Comparison of ENCODE assay signal across 19 cellular contexts in the genomic region with DNA sequence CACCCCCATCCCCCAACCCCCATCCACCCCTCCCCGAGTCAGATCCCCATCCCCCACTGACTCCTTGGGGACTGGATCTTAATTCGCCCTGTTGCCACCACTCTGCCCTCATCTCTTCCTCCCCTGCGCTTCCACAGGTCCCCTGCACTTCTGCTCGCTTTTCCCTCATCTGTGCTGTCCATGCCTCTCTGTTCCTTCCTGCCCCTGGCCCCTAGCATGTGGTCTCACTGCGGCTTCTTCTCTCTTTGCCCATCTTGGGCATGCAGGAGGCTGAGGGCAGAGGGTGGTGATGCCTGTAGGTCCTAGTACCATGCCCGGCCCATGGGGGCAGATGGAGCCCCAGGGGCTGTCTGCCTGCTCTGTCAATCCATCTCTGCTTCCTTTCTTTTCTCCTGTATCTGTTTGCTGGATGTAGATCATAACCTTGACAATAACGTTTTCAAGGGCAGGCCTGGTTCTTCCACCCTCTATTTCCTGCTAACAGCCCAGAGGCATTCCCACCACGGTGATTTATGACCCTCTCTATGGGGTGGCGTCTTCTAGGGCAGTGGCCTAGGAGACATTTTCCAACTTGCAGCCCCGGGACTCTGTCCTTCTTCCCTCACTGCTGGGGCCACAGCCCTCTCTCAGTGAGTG. TPM values are rescaled to one million over a fixed set of nuclear protein-coding genes. Genes with fewer than 3 reads are reported as not detected.
DNase-seq lines count a peak whose midpoint lies in the region; ATAC-seq and TF ChIP-seq lines count a peak whose summit lies in the region.
"Had no signal": no experiment of that assay in that cellular context is flagged by ENCODE, and none has a peak within 500 bp of the region (broad histone marks: within the 10 kb centered on the region; RNA-seq: fewer than 3 reads in every experiment).

No MANE protein-coding gene starts in this region.

- peak overlapping the region; percentile 6; the same call in 1 of the 2 replicates for H4K5ac ChIP-seq in IMR-90 (ENCODE audit: low read depth, low read length)

- in situ Hi-C loops in IMR-90 (cut with MboI; ENCODE audit: low sequenced_read_pairs): no loop called here

- peak overlapping the region; percentile 35; the same call in 1 of the 2 replicates for H2BK120ac ChIP-seq in IMR-90 (ENCODE audit: low read depth, low read length)

- H3K4me1 ChIP-seq in IMR-90 (ENCODE audit: control insufficient read depth, insufficient read depth, low read length) (peaks cover 33% of the 10 kb centered on the region), endocrine pancreas (ENCODE audit: control insufficient read depth, insufficient read depth, low read length) (no peaks in the 10 kb centered on the region)
- H3K4me1 ChIP-seq: suprapubic skin had no signal

- no peak for TF ChIP-seq RAD21 in IMR-90 (IDR thresholded peaks at IDR 0.05; ENCODE audit: low read length)

- H2AFZ ChIP-seq in IMR-90 (replicated peaks; ENCODE audit: low read length, poor library complexity): no peak overlapping the region

- H2AK9ac ChIP-seq in IMR-90 (replicated peaks; ENCODE audit: low read depth, low read length, poor library complexity): no peak overlapping the region

- peak overlapping the region; percentile 85 for H2AK5ac ChIP-seq in IMR-90 (ENCODE audit: low read depth, low read length)

- H3K18ac ChIP-seq in IMR-90 (ENCODE audit: low read depth, low read length): 0 out of 2 replicates have a peak overlapping the region, but pooled peaks have one; percentile 26

- H3K4me3 ChIP-seq in IMR-90 (ENCODE audit: insufficient read depth, low read depth, low read length): no peak overlapping the region
- no peak overlapping the region for H3K4me3 ChIP-seq in endocrine pancreas (ENCODE audit: control insufficient read depth, insufficient read depth, low read length)
- H3K4me3 ChIP-seq: dorsolateral prefrontal cortex, suprapubic skin had no signal

- no peak overlapping the region for H2BK5ac ChIP-seq in IMR-90 (ENCODE audit: low read depth, low read length, poor library complexity, severe bottlenecking)

- H3K27ac Mint-ChIP-seq in Calu3 (ENCODE audit: unreplicated experiment) (peak overlapping the region; percentile 11), nephron progenitor cell (no peak overlapping the region)
- H3K27ac Mint-ChIP-seq: natural killer cell had no signal

- H3K9me3 ChIP-seq in IMR-90 (ENCODE audit: control insufficient read depth, insufficient read depth, low read length) (no peaks in the 10 kb centered on the region), endocrine pancreas (ENCODE audit: control insufficient read depth, low read length) (no peaks in the 10 kb centered on the region)
- H3K9me3 ChIP-seq: suprapubic skin had no signal

- H3K56ac ChIP-seq in IMR-90 (ENCODE audit: extremely low read depth, insufficient read depth, low read length): no peak overlapping the region

- peak overlapping the region; percentile 24 for H4K91ac ChIP-seq in IMR-90 (ENCODE audit: insufficient read depth, low read depth, low read length)

- no peaks in the 10 kb centered on the region for H3K27me3 Mint-ChIP-seq in Calu3 (ENCODE audit: unreplicated experiment)
- H3K27me3 Mint-ChIP-seq in nephron progenitor cell (ENCODE audit: low read depth, poor library complexity): peaks cover 9% of the 10 kb centered on the region

- intact Hi-C loops in Calu3 (cut with micrococcal nuclease; ENCODE audit: unreplicated experiment) (no loop called here), IMR-90 (cut with micrococcal nuclease) (no loop called here)

- H3K4me1 Mint-ChIP-seq in Calu3 (ENCODE audit: low read depth, unreplicated experiment) (peaks cover 77% of the 10 kb centered on the region), nephron progenitor cell (peaks cover 63% of the 10 kb centered on the region)
- H3K4me1 Mint-ChIP-seq: natural killer cell had no signal

- CTCF ChIA-PET in Calu3 (lab: Charles Lee): interaction anchor here (0.6 kb wide), 1 partner anchor 144 kb away, joined by 5 read pairs; no protein-coding TSS in a partner anchor
- CTCF ChIA-PET in IMR-90 (lab: Yijun Ruan, JAX): no interaction called here

- H3K23ac ChIP-seq in IMR-90 (ENCODE audit: low read depth, low read length): peak overlapping the region; percentile 41; the same call in 1 of the 2 replicates

- H3K27ac ChIP-seq in IMR-90 (ENCODE audit: insufficient read depth, low read length): peak overlapping the region; percentile 62
- H3K27ac ChIP-seq: suprapubic skin had no signal

- H3K9me3 Mint-ChIP-seq in Calu3 (ENCODE audit: low read depth, unreplicated experiment): no peaks in the 10 kb centered on the region
- no peaks in the 10 kb centered on the region for H3K9me3 Mint-ChIP-seq in nephron progenitor cell
- H3K9me3 Mint-ChIP-seq: natural killer cell had no signal

- peak overlapping the region; percentile 1 for H3K4me3 Mint-ChIP-seq in Calu3 (ENCODE audit: low read depth, unreplicated experiment)
- H3K4me3 Mint-ChIP-seq in nephron progenitor cell: no peak overlapping the region
- H3K4me3 Mint-ChIP-seq: natural killer cell had no signal

- H3K27me3 ChIP-seq in IMR-90 (ENCODE audit: control insufficient read depth, insufficient read depth, low read length) (no peaks in the 10 kb centered on the region), endocrine pancreas (ENCODE audit: control insufficient read depth, insufficient read depth, low read length) (no peaks in the 10 kb centered on the region)
- H3K27me3 ChIP-seq: suprapubic skin had no signal

- H3K4ac ChIP-seq in IMR-90 (ENCODE audit: low read depth, low read length): peak overlapping the region; percentile 54

- H3K36me3 Mint-ChIP-seq in Calu3 (ENCODE audit: insufficient read depth, unreplicated experiment): peaks cover 42% of the 10 kb centered on the region
- H3K36me3 Mint-ChIP-seq in nephron progenitor cell (ENCODE audit: low read depth): no peaks in the 10 kb centered on the region
- H3K36me3 Mint-ChIP-seq: natural killer cell had no signal

- BruUV-seq in Calu3 (replicated peaks; lab: Mats Ljungman, UMichigan) (no TSS peak), IMR-90 (replicated peaks; lab: Mats Ljungman, UMichigan) (no TSS peak)

- no peak overlapping the region; the same call in 1 of the 2 replicates for H3K4me2 ChIP-seq in IMR-90 (ENCODE audit: low read depth, low read length)

- peaks cover 41% of the 10 kb centered on the region for H3K9me1 ChIP-seq in IMR-90 (ENCODE audit: insufficient read depth, low read length)

- no peak overlapping the region for H2BK20ac ChIP-seq in IMR-90 (ENCODE audit: low read depth, low read length)

- 60% methylated on average over 1 of the region's 10 CpGs; no CpG with 5 or more reads in 1 of the 2 experiments for WGBS in IMR-90 (ENCODE audit: extremely low coverage in 2 of 2, insufficient read length in 1 of 2), 2 experiments

- TF ChIP-seq CTCF in Calu3 (IDR thresholded peaks at IDR 0.05; ENCODE audit: unreplicated experiment): no peak
- TF ChIP-seq CTCF in IMR-90 (conservative IDR thresholded peaks at IDR 0.05; ENCODE audit: low read depth, low read length): no peak
- no peak for TF ChIP-seq CTCF in nephron progenitor cell (IDR thresholded peaks at IDR 0.05)

- peaks cover 52 to 94% of the 10 kb centered on the region in 2 experiments for H3K79me1 ChIP-seq in IMR-90 (ENCODE audit: low read depth in 1 of 2, low read length in 2 of 2)

- H4K20me1 ChIP-seq in IMR-90 (ENCODE audit: insufficient read depth, low read length): peaks cover 16% of the 10 kb centered on the region

- POLR2A ChIA-PET in IMR-90 (lab: Charles Lee; ENCODE audit: unreplicated experiment): no interaction called here

- DNase-seq in Calu3: no peak
- no peak for DNase-seq in IMR-90
- peak; percentile 54 for DNase-seq in nephron progenitor cell
- no peak for DNase-seq in occipital lobe (lab: John Stamatoyannopoulos, UW)
- DNase-seq: activated CD4-positive, alpha-beta T cell treated with anti-CD3 and anti-CD28 coated beads for 4 hours; activated naive CD4-positive, alpha-beta T cell treated with anti-CD3 and anti-CD28 coated beads, Interleukin-2, amount 50 U/mL, for 16 hours; dorsolateral prefrontal cortex; hypothalamus; MM.1S; natural killer cell; NCI-H2081 treated with DMSO at 0.1 percent for 48 hours; NCI-H748 treated with DMSO at 0.1 percent for 48 hours; SHP77 treated with DMSO at 0.1 percent for 48 hours; T-helper 9 cell had no signal

- dilution Hi-C loops in IMR-90 (cut with HindIII; ENCODE audit: low sequenced_read_pairs, unreplicated experiment): no loop called here

- H3K9ac ChIP-seq in IMR-90 (ENCODE audit: low read depth, low read length) (peak overlapping the region; percentile 6; the same call in 1 of the 2 replicates), endocrine pancreas (ENCODE audit: control insufficient read depth, insufficient read depth, low read length) (peak overlapping the region; percentile 11)

- peak overlapping the region; percentile 42 to 54; a peak in 2 of 4 replicates for H4K8ac ChIP-seq in IMR-90 (ENCODE audit: low read depth in 2 of 2, low read length in 2 of 2)

- TF ChIP-seq POLR2A in IMR-90 (IDR thresholded peaks at IDR 0.05; ENCODE audit: low read depth, low read length): no peak

- no peak overlapping the region; the same call in 1 of the 2 replicates for H3K14ac ChIP-seq in IMR-90 (replicated peaks; ENCODE audit: low read depth, low read length)

- no peaks in the 10 kb centered on the region for H3K36me3 ChIP-seq in IMR-90 (ENCODE audit: control insufficient read depth, insufficient read depth, low read length)
- no peaks in the 10 kb centered on the region for H3K36me3 ChIP-seq in endocrine pancreas (ENCODE audit: control insufficient read depth, insufficient read depth, low read length)
- H3K36me3 ChIP-seq: suprapubic skin had no signal

- 0 out of 3 replicates have a peak overlapping the region, but pooled peaks have one; percentile 10 for H2BK15ac ChIP-seq in IMR-90 (ENCODE audit: low read depth, low read length)

- ATAC-seq in IMR-90 (ENCODE audit: low read depth) (peak; percentile 10), HG03571 (IDR thresholded peaks at IDR 0.05; ENCODE audit: unreplicated experiment) (no peak), GM21576 (IDR thresholded peaks at IDR 0.05; ENCODE audit: unreplicated experiment) (no peak), GM18517 (IDR thresholded peaks at IDR 0.05; ENCODE audit: unreplicated experiment) (no peak)
- ATAC-seq: natural killer cell had no signal

TF ChIP-seq in IMR-90, 13 proteins besides CTCF, POLR2A, EP300 and RAD21:
- no peak for TF ChIP-seq CEBPB (IDR thresholded peaks at IDR 0.05; ENCODE audit: low read depth, low read length)
TF ChIP-seq in IMR-90: peak in this region for 0.

RNA-seq across cellular contexts. Expression of a gene that starts 33.7 kb away (rescaled TPM):
- 43.6 and 47.6 TPM in 2 replicates for total RNA-seq in Calu3 (2022)
- total RNA-seq in IMR-90 (2012; rRNA removed): 2.7 and 3.6 TPM in 2 replicates
- 10.2 and 11.6 TPM in 2 replicates for polyA plus RNA-seq in IMR-90 (2012; rRNA removed)
- 12.3 and 20.7 TPM in 2 replicates for polyA plus RNA-seq in IMR-90 (2012; cell fraction: cytosol; rRNA removed)
- polyA plus RNA-seq in IMR-90 (2012; cell fraction: nucleus; rRNA removed; ENCODE audit: low replicate concordance): 8.6 and 13.7 TPM in 2 replicates
- 1.4 TPM for total RNA-seq in occipital lobe
- total RNA-seq: natural killer cell had no signal

RNA-seq across cellular contexts. Expression of a gene that starts 59.7 kb away (rescaled TPM):
- total RNA-seq in Calu3 (2022) (0.98 and 2.7 TPM in 2 replicates), IMR-90 (2012; rRNA removed) (not detected in 2 replicates), occipital lobe (0.31 TPM)
- not detected in 2 replicates for polyA plus RNA-seq in IMR-90 (2012; rRNA removed)
- 0.01 and 0.04 TPM in 2 replicates for polyA plus RNA-seq in IMR-90 (2012; cell fraction: cytosol; rRNA removed)
- polyA plus RNA-seq in IMR-90 (2012; cell fraction: nucleus; rRNA removed; ENCODE audit: low replicate concordance): 0.04 and 0.13 TPM in 2 replicates
